15 cellular contexts compared by ENCODE assay signal in genomic region chr1:244041475-244042100, GRCh38. TPM values are rescaled to one million over a fixed set of nuclear protein-coding genes. Genes with fewer than 3 reads are reported as not detected.
DNase-seq lines count a peak whose midpoint lies in the region; ATAC-seq and TF ChIP-seq lines count a peak whose summit lies in the region.
"Had no signal": no experiment of that assay in that cellular context is flagged by ENCODE, and none has a peak within 500 bp of the region (broad histone marks: within the 10 kb centered on the region; RNA-seq: fewer than 3 reads in every experiment).

No MANE protein-coding gene starts in this region.

- peaks cover 19% of the 10 kb centered on the region for H3K4me1 Mint-ChIP-seq in Calu3 (ENCODE audit: low read depth, unreplicated experiment)
- H3K4me1 Mint-ChIP-seq in naive thymus-derived CD8-positive, alpha-beta T cell, result peaks cover 0 to 15% (median 8%) of the 10 kb centered on the region in 4 donors

- H3K9me3 Mint-ChIP-seq in Calu3 (ENCODE audit: low read depth, unreplicated experiment), result no peaks in the 10 kb centered on the region
- no peaks in the 10 kb centered on the region for H3K9me3 Mint-ChIP-seq in naive thymus-derived CD8-positive, alpha-beta T cell
- H3K9me3 Mint-ChIP-seq: CD14-positive monocyte; CD8-positive, alpha-beta T cell; H9 had no signal

- DNase-seq in Calu3, result peak; percentile 36
- DNase-seq in PC-3, result peak; percentile 39
- DNase-seq in choroid plexus epithelial cell (ENCODE audit: low read depth), result peak; percentile 7
- DNase-seq in fibroblast of villous mesenchyme (ENCODE audit: low read depth), result peak; percentile 8
- no peak for DNase-seq in naive thymus-derived CD8-positive, alpha-beta T cell
- DNase-seq in NCI-H345 treated with DMSO at 0.1 percent for 48 hours (lab: John Stamatoyannopoulos, UW; ENCODE audit: unreplicated experiment), result no peak
- DNase-seq: CD8-positive, alpha-beta T cell; COR-L47; DMS79; GOT3; H9 had no signal

- no peaks in the 10 kb centered on the region for H4K20me1 ChIP-seq in PC-3 (ENCODE audit: low read length)

- no TSS peak for BruUV-seq in Calu3 (replicated peaks; lab: Mats Ljungman, UMichigan)
- no TSS peak for BruUV-seq in PC-3 (replicated peaks; lab: Mats Ljungman, UMichigan)

- H3K27me3 ChIP-seq in PC-3 (ENCODE audit: low read length), result 0 out of 2 replicates have a peak, but pooled peaks cover 6% of the 10 kb centered on the region

- no peak overlapping the region for H3K27ac Mint-ChIP-seq in Calu3 (ENCODE audit: unreplicated experiment)
- no peak overlapping the region for H3K27ac Mint-ChIP-seq in naive thymus-derived CD8-positive, alpha-beta T cell
- H3K27ac Mint-ChIP-seq: CD14-positive monocyte; CD8-positive, alpha-beta T cell; H9 had no signal

- H3K4me2 ChIP-seq in PC-3 (ENCODE audit: low read length), result no peak overlapping the region
- H3K4me2 ChIP-seq: A549 had no signal

- CTCF ChIA-PET in Calu3 (lab: Charles Lee), result no interaction called here
- CTCF ChIA-PET in PC-3 (lab: Charles Lee), result no interaction called here

- H3K4me1 ChIP-seq in PC-3 (ENCODE audit: insufficient read depth, low read length), result peaks cover 2% of the 10 kb centered on the region

- no peak overlapping the region for H3K9ac ChIP-seq in PC-3 (ENCODE audit: low read length)

- no peaks in the 10 kb centered on the region for H3K9me2 ChIP-seq in PC-3 (replicated peaks; ENCODE audit: low read length)

- no peak overlapping the region for H3K4me3 Mint-ChIP-seq in Calu3 (ENCODE audit: low read depth, unreplicated experiment)
- no peak overlapping the region for H3K4me3 Mint-ChIP-seq in naive thymus-derived CD8-positive, alpha-beta T cell
- H3K4me3 Mint-ChIP-seq: CD14-positive monocyte; CD8-positive, alpha-beta T cell; H9 had no signal

- TF ChIP-seq CTCF in Calu3 (IDR thresholded peaks at IDR 0.05; ENCODE audit: unreplicated experiment) (no peak), PC-3 (conservative IDR thresholded peaks at IDR 0.05; ENCODE audit: low read depth, low read length) (no peak), choroid plexus epithelial cell (conservative IDR thresholded peaks at IDR 0.05; ENCODE audit: low read depth, low read length) (no peak), fibroblast of villous mesenchyme (IDR thresholded peaks at IDR 0.05; ENCODE audit: insufficient read depth, low read depth, low read length) (no peak)

- H3K9me3 ChIP-seq in PC-3 (ENCODE audit: low read length), result no peaks in the 10 kb centered on the region
- H3K9me3 ChIP-seq: A549 had no signal

- no peak for ATAC-seq in PC-3
- no peak for ATAC-seq in GM21367 (IDR thresholded peaks at IDR 0.05; ENCODE audit: unreplicated experiment)
- no peak for ATAC-seq in naive thymus-derived CD8-positive, alpha-beta T cell
- ATAC-seq: A549; CD8-positive, alpha-beta T cell; GM12878 had no signal

- POLR2A ChIA-PET in PC-3 (lab: Charles Lee; ENCODE audit: unreplicated experiment), result interaction anchor here (0.7 kb wide), 1 partner anchor 226 kb away, joined by 3 read pairs; no protein-coding TSS in a partner anchor
- POLR2A ChIA-PET in naive thymus-derived CD8-positive, alpha-beta T cell (lab: Charles Lee), result no interaction called here

- no peak overlapping the region for H3K27ac ChIP-seq in PC-3 (ENCODE audit: low read length)
- H3K27ac ChIP-seq: A549 had no signal

- H2AFZ ChIP-seq in PC-3 (ENCODE audit: low read length), result no peak overlapping the region

- H3K27me3 Mint-ChIP-seq in Calu3 (ENCODE audit: unreplicated experiment), result no peaks in the 10 kb centered on the region
- peaks cover 0 to 2% (median 0%) of the 10 kb centered on the region in 5 donors for H3K27me3 Mint-ChIP-seq in naive thymus-derived CD8-positive, alpha-beta T cell

- no peaks in the 10 kb centered on the region for H3K79me2 ChIP-seq in PC-3 (ENCODE audit: low read length)

- intact Hi-C loops in Calu3 (cut with micrococcal nuclease; ENCODE audit: unreplicated experiment), result no loop called here
- intact Hi-C loops in PC-3 (cut with micrococcal nuclease), result loop anchor here (10.0 kb wide), 1 partner anchor 63 kb away; no protein-coding TSS in a partner anchor

- no peaks in the 10 kb centered on the region for H3F3A ChIP-seq in PC-3 (ENCODE audit: low read length, unreplicated experiment)

- no peak overlapping the region for H3K4me3 ChIP-seq in PC-3 (ENCODE audit: low read length)
- H3K4me3 ChIP-seq in choroid plexus epithelial cell (ENCODE audit: low read depth, low read length), result no peak overlapping the region
- H3K4me3 ChIP-seq in fibroblast of villous mesenchyme (ENCODE audit: low read depth, low read length), result no peak overlapping the region
- H3K4me3 ChIP-seq: A549, GM12878 had no signal

- no peaks in the 10 kb centered on the region for H3K36me3 Mint-ChIP-seq in Calu3 (ENCODE audit: insufficient read depth, unreplicated experiment)
- no peaks in the 10 kb centered on the region for H3K36me3 Mint-ChIP-seq in naive thymus-derived CD8-positive, alpha-beta T cell
- H3K36me3 Mint-ChIP-seq: CD14-positive monocyte; CD8-positive, alpha-beta T cell had no signal

- H3K36me3 ChIP-seq in PC-3 (ENCODE audit: low read depth, low read length), result no peaks in the 10 kb centered on the region

RNA-seq across cellular contexts. Expression of gene ZBTB18, which starts 9.5 kb away (rescaled TPM):
- total RNA-seq in Calu3 (2022), result 35.8 and 37.8 TPM in 2 replicates
- 16.8 and 18.4 TPM in 2 replicates for total RNA-seq in PC-3 (2014; rRNA removed)
- 9.3 and 12.1 TPM in 2 replicates for total RNA-seq in fibroblast of villous mesenchyme
- 10 to 100 TPM; 69.5 to 71.8 TPM for total RNA-seq in naive thymus-derived CD8-positive, alpha-beta T cell
- polyA plus RNA-seq in naive thymus-derived CD8-positive, alpha-beta T cell, result 1 to 10 TPM; 2.7 to 5.0 (median 4.3) TPM

Comparison
In these comparisons a context has a peak if more than half of its experiments do, and no peak if none do; other contexts are left out.
1. DNase-seq: peak in Calu3 (single experiment), PC-3 (single experiment), choroid plexus epithelial cell (single experiment) and fibroblast of villous mesenchyme (single experiment); none in naive thymus-derived CD8-positive, alpha-beta T cell (0 of 10) and NCI-H345 treated with DMSO at 0.1 percent for 48 hours (single experiment).